In the genomic region with DNA sequence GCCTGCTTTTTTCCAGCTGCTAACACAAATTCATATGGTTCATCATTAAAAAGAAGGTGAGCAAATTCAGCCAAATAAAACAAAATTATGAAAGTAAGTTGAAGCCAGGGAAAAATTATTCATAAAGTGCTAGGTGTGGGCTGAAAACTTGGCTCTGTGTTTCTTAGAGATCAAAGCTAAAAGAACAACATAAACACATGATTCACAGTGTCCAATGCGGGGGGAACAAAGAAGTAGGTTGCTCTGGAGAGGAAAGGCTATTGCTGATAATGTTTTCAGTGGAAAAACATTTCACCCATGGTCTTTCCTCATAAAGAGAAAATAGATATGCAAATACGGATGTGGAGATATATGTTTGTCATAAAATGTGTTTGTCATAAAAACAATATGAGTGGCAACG, we compare ENCODE assay signal across 33 cellular contexts.
"Had no signal": no experiment of that assay in that cellular context is flagged by ENCODE, and none has a peak within 500 bp of the region (broad histone marks: within the 10 kb centered on the region; RNA-seq: fewer than 3 reads in every experiment).

No MANE protein-coding gene starts in this region.

- H3K27me3 ChIP-seq: cardiac muscle cell, esophagus muscularis mucosa, heart right ventricle, left lung, neutrophil, ovary, thyroid gland, upper lobe of left lung, vagina had no signal

- H3K27ac ChIP-seq: cardiac muscle cell, esophagus muscularis mucosa, heart right ventricle, left lung, lower lobe of right lung, neutrophil, ovary, thyroid gland, upper lobe of left lung, vagina had no signal

- H3K36me3 ChIP-seq: cardiac muscle cell, esophagus muscularis mucosa, heart right ventricle, left lung, lower lobe of right lung, neutrophil, ovary, thyroid gland, upper lobe of left lung, vagina had no signal

- DNase-seq: activated CD4-positive, alpha-beta memory T cell treated with anti-CD3 and anti-CD28 coated beads for 36 hours; activated CD4-positive, alpha-beta T cell treated with anti-CD3 and anti-CD28 coated beads, Interleukin-2, amount 10 ng/mL, durations not matched to agents 24 days and 14 days; activated CD4-positive, CD25-positive, alpha-beta regulatory T cell treated with anti-CD3 and anti-CD28 coated beads, Interleukin-2, amount 50 U/mL, for 72 hours; activated CD8-positive, alpha-beta memory T cell treated with anti-CD3 and anti-CD28 coated beads, Interleukin-2, amount 50 U/mL, for 4 hours; activated effector memory CD4-positive, alpha-beta T cell treated with anti-CD3 and anti-CD28 coated beads, Interleukin-2, amount 50 U/mL, for 16 hours; activated naive CD4-positive, alpha-beta T cell treated with anti-CD3 and anti-CD28 coated beads for 36 hours; activated naive CD8-positive, alpha-beta T cell treated with anti-CD3 and anti-CD28 coated beads for 36 hours; activated T-cell treated with anti-CD3 and anti-CD28 coated beads, Interleukin-2, amount 50 U/mL, for 1 hour; amniotic stem cell; cortex of kidney; endodermal cell; foreskin melanocyte; heart right ventricle; left lung; lower lobe of right lung; mesendoderm; naive B cell; nephron progenitor cell; ovary; stimulated activated CD4-positive, alpha-beta T cell treated with anti-CD3 and anti-CD28 coated beads, Interleukin-1b, Interleukin-23, amount 100 ng/mL, for 48 hours; stimulated activated CD4-positive, alpha-beta T cell treated with anti-CD3 and anti-CD28 coated beads, Interleukin-4, amount 100 ng/mL, for 4 hours; stimulated activated CD8-positive, alpha-beta memory T cell treated with anti-CD3 and anti-CD28 coated beads, Interleukin-4, amount 100 ng/mL, for 48 hours; stimulated activated naive CD8-positive, alpha-beta T cell treated with anti-CD3 and anti-CD28 coated beads, Interleukin-15, amount 100 ng/mL, for 72 hours; substantia nigra; T-helper 2 cell; thyroid gland; upper lobe of left lung had no signal

- H3K9me3 ChIP-seq: esophagus muscularis mucosa, heart right ventricle, left lung, lower lobe of right lung, neutrophil, ovary, thyroid gland, upper lobe of left lung, vagina had no signal

- H3K4me1 ChIP-seq: esophagus muscularis mucosa, heart right ventricle, left lung, lower lobe of right lung, thyroid gland, upper lobe of left lung, vagina had no signal

- H3K4me3 ChIP-seq: cardiac muscle cell, esophagus muscularis mucosa, heart right ventricle, left lung, lower lobe of right lung, ovary, smooth muscle cell, thyroid gland, upper lobe of left lung, vagina had no signal

- ATAC-seq: heart right ventricle; left lung; lower lobe of right lung; stimulated activated memory B cell treated with anti-CD40 and anti-IgM and Interleukin-4, amounts not matched to agents 10 μg/mL and 1 μg/mL and 100 μg/mL, for 72 hours; stimulated activated naive CD8-positive, alpha-beta T cell treated with anti-CD3 and anti-CD28 coated beads, Interleukin-15, amount 100 ng/mL, for 72 hours had no signal

- H3K4me2 ChIP-seq: smooth muscle cell had no signal
